ENCODE assay signal across 23 cellular contexts in the genomic region with DNA sequence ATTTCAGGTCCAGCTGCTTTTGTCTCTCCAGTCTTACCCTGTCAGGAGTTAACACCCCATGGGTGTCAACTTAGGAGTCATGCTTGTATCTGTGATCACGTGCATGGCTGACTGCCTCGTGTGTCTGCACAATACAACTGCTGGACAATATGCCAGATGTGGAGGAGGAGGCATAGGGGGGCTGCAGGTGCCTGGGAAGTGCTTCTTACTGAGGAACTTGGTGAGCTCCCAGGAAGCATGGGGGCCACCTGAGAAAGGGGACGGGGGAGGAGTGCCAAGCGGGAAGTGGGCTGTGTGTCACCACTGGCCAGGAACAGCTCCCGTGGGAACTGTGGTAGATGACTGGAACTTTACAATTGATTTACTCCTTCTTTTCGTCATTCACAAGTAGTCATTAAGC. TPM values are rescaled to one million over a fixed set of nuclear protein-coding genes. Genes with fewer than 3 reads are reported as not detected.
"Had no signal": no experiment of that assay in that cellular context is flagged by ENCODE, and none has a peak within 500 bp of the region (broad histone marks: within the 10 kb centered on the region; RNA-seq: fewer than 3 reads in every experiment).

No MANE protein-coding gene starts in this region.

- H3K4me3 ChIP-seq: mucosa of descending colon, tibial artery, vagina had no signal

- H3K36me3 ChIP-seq: neutrophil, tibial artery, vagina had no signal

- H3K9me3 Mint-ChIP-seq: activated CD4-positive, alpha-beta T cell treated with anti-CD3 and anti-CD28 coated beads, Interleukin-2, amount 10 ng/mL, durations not matched to agents 24 days and 14 days; dendritic cell treated with granulocyte-macrophage colony-stimulating factor and Interleukin-4, amounts not matched to agents 40 ng/mL and 50 ng/mL, for 4 days had no signal

- DNase-seq: activated CD4-positive, alpha-beta T cell treated with anti-CD3 and anti-CD28 coated beads, Interleukin-2, amount 10 ng/mL, durations not matched to agents 24 days and 14 days; activated naive CD4-positive, alpha-beta T cell; activated naive CD8-positive, alpha-beta T cell treated with anti-CD3 and anti-CD28 coated beads, Interleukin-2, amount 10 ng/mL, durations not matched to agents 7 days and 5 days; cerebellar nuclear complex; effector memory CD4-positive, alpha-beta T cell; foreskin melanocyte; head of caudate nucleus; mammary epithelial cell; mucosa of descending colon; naive thymus-derived CD4-positive, alpha-beta T cell; posterior cingulate gyrus; retina; stimulated activated CD4-positive, alpha-beta T cell treated with anti-CD3 and anti-CD28 coated beads, Interleukin-2, amount 100 ng/mL, for 48 hours; stimulated activated naive CD4-positive, alpha-beta T cell; tibial artery had no signal

- ATAC-seq: mucosa of descending colon; naive thymus-derived CD4-positive, alpha-beta T cell; WTC11 had no signal

- H3K36me3 Mint-ChIP-seq: activated naive CD8-positive, alpha-beta T cell treated with anti-CD3 and anti-CD28 coated beads, Interleukin-2, amount 10 ng/mL, durations not matched to agents 7 days and 5 days had no signal

- H3K4me3 Mint-ChIP-seq: activated CD4-positive, alpha-beta T cell treated with anti-CD3 and anti-CD28 coated beads, Interleukin-2, amount 10 ng/mL, durations not matched to agents 24 days and 14 days; activated naive CD8-positive, alpha-beta T cell treated with anti-CD3 and anti-CD28 coated beads, Interleukin-2, amount 10 ng/mL, durations not matched to agents 7 days and 5 days; activated T-helper 1 cell treated with anti-CD3 and anti-CD28 coated beads, Interleukin-12 subunit alpha, Interleukin-12 subunit beta, Interleukin-2, Interleukin-4 antibody, amounts not matched to agents 30 ng/mL and 10 ng/mL and 1 ng/mL, durations not matched to agents 14 hours and 24 hours and 36 hours; dendritic cell treated with granulocyte-macrophage colony-stimulating factor and Interleukin-4, amounts not matched to agents 40 ng/mL and 50 ng/mL, for 4 days; naive thymus-derived CD4-positive, alpha-beta T cell; WTC11 had no signal

- H3K4me1 Mint-ChIP-seq: WTC11 had no signal

- H3K4me1 ChIP-seq: tibial artery, vagina had no signal

- H3K27ac ChIP-seq: neutrophil, tibial artery, vagina had no signal

- H3K27ac Mint-ChIP-seq: activated CD4-positive, alpha-beta T cell treated with anti-CD3 and anti-CD28 coated beads, Interleukin-2, amount 10 ng/mL, durations not matched to agents 24 days and 14 days; activated naive CD8-positive, alpha-beta T cell treated with anti-CD3 and anti-CD28 coated beads, Interleukin-2, amount 10 ng/mL, durations not matched to agents 7 days and 5 days; activated T-helper 1 cell treated with anti-CD3 and anti-CD28 coated beads, Interleukin-12 subunit alpha, Interleukin-12 subunit beta, Interleukin-2, Interleukin-4 antibody, amounts not matched to agents 30 ng/mL and 10 ng/mL and 1 ng/mL, durations not matched to agents 14 hours and 24 hours and 36 hours; dendritic cell treated with granulocyte-macrophage colony-stimulating factor and Interleukin-4, amounts not matched to agents 40 ng/mL and 50 ng/mL, for 4 days; naive thymus-derived CD4-positive, alpha-beta T cell; WTC11 had no signal

- H3K27me3 ChIP-seq: neutrophil, vagina had no signal

- H3K9me3 ChIP-seq: mucosa of descending colon, neutrophil, tibial artery, vagina had no signal

RNA-seq across cellular contexts. Expression of gene RHEX, which starts 9.5 kb away (rescaled TPM):
- total RNA-seq: activated CD4-positive, alpha-beta T cell treated with anti-CD3 and anti-CD28 coated beads, Interleukin-2, amount 10 ng/mL, durations not matched to agents 24 days and 14 days; activated CD8-positive, alpha-beta memory T cell treated with anti-CD3 and anti-CD28 coated beads for 36 hours; activated naive CD8-positive, alpha-beta T cell treated with anti-CD3 and anti-CD28 coated beads, Interleukin-2, amount 10 ng/mL, durations not matched to agents 7 days and 5 days; activated T-helper 1 cell treated with anti-CD3 and anti-CD28 coated beads, Interleukin-12 subunit alpha, Interleukin-12 subunit beta, Interleukin-2, Interleukin-4 antibody, amounts not matched to agents 30 ng/mL and 10 ng/mL and 1 ng/mL, durations not matched to agents 14 hours and 24 hours and 36 hours; mammary epithelial cell; T-helper 1 cell treated with Interleukin-12 subunit alpha and Interleukin-12 subunit beta and Interleukin-4 antibody, amounts not matched to agents 30 ng/mL and 1 ng/mL, for 36 hours; WTC11 had no signal
- polyA plus RNA-seq: mammary epithelial cell; naive thymus-derived CD4-positive, alpha-beta T cell had no signal

RNA-seq across cellular contexts. Expression of gene CTSE, which starts 38.8 kb away (rescaled TPM):
- total RNA-seq: activated CD4-positive, alpha-beta T cell treated with anti-CD3 and anti-CD28 coated beads, Interleukin-2, amount 10 ng/mL, durations not matched to agents 24 days and 14 days; activated CD8-positive, alpha-beta memory T cell treated with anti-CD3 and anti-CD28 coated beads for 36 hours; activated naive CD8-positive, alpha-beta T cell treated with anti-CD3 and anti-CD28 coated beads, Interleukin-2, amount 10 ng/mL, durations not matched to agents 7 days and 5 days; activated T-helper 1 cell treated with anti-CD3 and anti-CD28 coated beads, Interleukin-12 subunit alpha, Interleukin-12 subunit beta, Interleukin-2, Interleukin-4 antibody, amounts not matched to agents 30 ng/mL and 10 ng/mL and 1 ng/mL, durations not matched to agents 14 hours and 24 hours and 36 hours; naive thymus-derived CD4-positive, alpha-beta T cell; subcutaneous adipose tissue; T-helper 1 cell treated with Interleukin-12 subunit alpha and Interleukin-12 subunit beta and Interleukin-4 antibody, amounts not matched to agents 30 ng/mL and 1 ng/mL, for 36 hours; vagina had no signal
- polyA plus RNA-seq: naive thymus-derived CD4-positive, alpha-beta T cell had no signal

RNA-seq across cellular contexts. Expression of gene AVPR1B, which starts 54.7 kb away (rescaled TPM):
- total RNA-seq: activated CD4-positive, alpha-beta T cell treated with anti-CD3 and anti-CD28 coated beads, Interleukin-2, amount 10 ng/mL, durations not matched to agents 24 days and 14 days; activated CD8-positive, alpha-beta memory T cell treated with anti-CD3 and anti-CD28 coated beads for 36 hours; activated naive CD8-positive, alpha-beta T cell treated with anti-CD3 and anti-CD28 coated beads, Interleukin-2, amount 10 ng/mL, durations not matched to agents 7 days and 5 days; activated T-helper 1 cell treated with anti-CD3 and anti-CD28 coated beads, Interleukin-12 subunit alpha, Interleukin-12 subunit beta, Interleukin-2, Interleukin-4 antibody, amounts not matched to agents 30 ng/mL and 10 ng/mL and 1 ng/mL, durations not matched to agents 14 hours and 24 hours and 36 hours; mammary epithelial cell; subcutaneous adipose tissue; T-helper 1 cell treated with Interleukin-12 subunit alpha and Interleukin-12 subunit beta and Interleukin-4 antibody, amounts not matched to agents 30 ng/mL and 1 ng/mL, for 36 hours; vagina had no signal
- polyA plus RNA-seq: mammary epithelial cell; naive thymus-derived CD4-positive, alpha-beta T cell had no signal

RNA-seq across cellular contexts. Expression of gene RAB7B, which starts 59.3 kb away (rescaled TPM):
- total RNA-seq: activated CD4-positive, alpha-beta T cell treated with anti-CD3 and anti-CD28 coated beads, Interleukin-2, amount 10 ng/mL, durations not matched to agents 24 days and 14 days; activated CD8-positive, alpha-beta memory T cell treated with anti-CD3 and anti-CD28 coated beads for 36 hours; activated T-helper 1 cell treated with anti-CD3 and anti-CD28 coated beads, Interleukin-12 subunit alpha, Interleukin-12 subunit beta, Interleukin-2, Interleukin-4 antibody, amounts not matched to agents 30 ng/mL and 10 ng/mL and 1 ng/mL, durations not matched to agents 14 hours and 24 hours and 36 hours; T-helper 1 cell treated with Interleukin-12 subunit alpha and Interleukin-12 subunit beta and Interleukin-4 antibody, amounts not matched to agents 30 ng/mL and 1 ng/mL, for 36 hours; WTC11 had no signal
- polyA plus RNA-seq: naive thymus-derived CD4-positive, alpha-beta T cell had no signal
